Comparison of ENCODE assay signal across 18 cellular contexts in genomic region chr18:3901042-3901441, GRCh38.
DNase-seq lines count a peak whose midpoint lies in the region; TF ChIP-seq lines count a peak whose summit lies in the region.
"Had no signal": no experiment of that assay in that cellular context is flagged by ENCODE, and none has a peak within 500 bp of the region (broad histone marks: within the 10 kb centered on the region; RNA-seq: fewer than 3 reads in every experiment).

No MANE protein-coding gene starts in this region.

- intact Hi-C loops in activated CD4-positive, alpha-beta memory T cell treated with anti-CD3 and anti-CD28 coated beads for 36 hours (cut with micrococcal nuclease): no loop called here
- intact Hi-C loops in head of caudate nucleus (cut with DNase I): no loop called here

- H3K27me3 Mint-ChIP-seq in brain (no peaks in the 10 kb centered on the region), neural progenitor cell (ENCODE audit: insufficient read depth, low read depth) (no peaks in the 10 kb centered on the region)
- peaks cover 4% of the 10 kb centered on the region for H3K27me3 Mint-ChIP-seq in activated CD4-positive, alpha-beta memory T cell treated with anti-CD3 and anti-CD28 coated beads for 36 hours

- WGBS in tibial nerve, 2 donors: 84 to 85% methylated on average over 8 of the region's 8 CpGs

- H3K27me3 ChIP-seq in AG04450 (ENCODE audit: control insufficient read depth, insufficient read depth, low read length) (no peaks in the 10 kb centered on the region), neural progenitor cell (no peaks in the 10 kb centered on the region), tibial nerve (no peaks in the 10 kb centered on the region)
- H3K27me3 ChIP-seq: BE2C; BLaER1 treated with 17β-estradiol and CSF1 and Interleukin-3, amounts not matched to agents 10 nM and 100 nM had no signal

- no peak overlapping the region for H2AFZ ChIP-seq in neural progenitor cell (replicated peaks)

- peaks cover 33% of the 10 kb centered on the region for H3K4me1 Mint-ChIP-seq in brain
- peaks cover 37% of the 10 kb centered on the region for H3K4me1 Mint-ChIP-seq in neural progenitor cell
- H3K4me1 Mint-ChIP-seq in activated CD4-positive, alpha-beta memory T cell treated with anti-CD3 and anti-CD28 coated beads for 36 hours (ENCODE audit: low read depth): no peaks in the 10 kb centered on the region
- H3K4me1 Mint-ChIP-seq: CD14-positive monocyte; CD8-positive, alpha-beta memory T cell had no signal

- H3K9me3 Mint-ChIP-seq in brain: no peaks in the 10 kb centered on the region
- no peaks in the 10 kb centered on the region for H3K9me3 Mint-ChIP-seq in neural progenitor cell
- no peaks in the 10 kb centered on the region for H3K9me3 Mint-ChIP-seq in activated CD4-positive, alpha-beta memory T cell treated with anti-CD3 and anti-CD28 coated beads for 36 hours
- H3K9me3 Mint-ChIP-seq: CD4-positive, alpha-beta T cell had no signal

- CTCF ChIA-PET in AG04450 (lab: Charles Lee): interaction anchor here (0.8 to 1.2 kb wide), 3 partner anchors 95 to 130 kb away, joined by 3 to 4 read pairs (median 3); no protein-coding TSS in a partner anchor
- CTCF ChIA-PET in activated CD4-positive, alpha-beta memory T cell treated with anti-CD3 and anti-CD28 coated beads for 36 hours (lab: Charles Lee): no interaction called here

- no peaks in the 10 kb centered on the region for H3K36me3 ChIP-seq in neural progenitor cell
- no peaks in the 10 kb centered on the region for H3K36me3 ChIP-seq in tibial nerve
- H3K36me3 ChIP-seq: BE2C; BLaER1 treated with 17β-estradiol and CSF1 and Interleukin-3, amounts not matched to agents 10 nM and 100 nM; HAP-1 had no signal

- peak overlapping the region; percentile 4 for H3K27ac ChIP-seq in AG04450 (ENCODE audit: low read depth, low read length)
- no peak overlapping the region for H3K27ac ChIP-seq in neural progenitor cell
- H3K27ac ChIP-seq in tibial nerve: no peak overlapping the region
- H3K27ac ChIP-seq: 22Rv1; BLaER1 treated with 17β-estradiol and CSF1 and Interleukin-3, amounts not matched to agents 10 nM and 100 nM had no signal

- no peak overlapping the region for H3K9ac ChIP-seq in neural progenitor cell
- H3K9ac ChIP-seq: BLaER1 treated with 17β-estradiol and CSF1 and Interleukin-3, amounts not matched to agents 10 nM and 100 nM had no signal

- H4K20me1 ChIP-seq in neural progenitor cell (ENCODE audit: low read depth): no peaks in the 10 kb centered on the region
- H4K20me1 ChIP-seq: BLaER1 treated with 17β-estradiol and CSF1 and Interleukin-3, amounts not matched to agents 10 nM and 100 nM had no signal

- DNase-seq in AG04450 (ENCODE audit: low read depth, low spot score) (no peak), neural progenitor cell (ENCODE audit: low spot score) (no peak), tibial nerve (ENCODE audit: low spot score in 2 of 2) (no peak), head of caudate nucleus (no peak)
- DNase-seq in activated CD4-positive, alpha-beta memory T cell treated with anti-CD3 and anti-CD28 coated beads for 36 hours: no peak
- DNase-seq: AML-193; BE2C; CD4-positive, alpha-beta T cell; CD8-positive, alpha-beta memory T cell; DMS 273 treated with DMSO at 0.1 percent for 48 hours; EL; GF-D8; GOT3 had no signal

- TF ChIP-seq CTCF in AG04450 (IDR thresholded peaks at IDR 0.05; ENCODE audit: low read depth, low read length): no peak
- no peak for TF ChIP-seq CTCF in brain (conservative IDR thresholded peaks at IDR 0.05)
- TF ChIP-seq CTCF in neural progenitor cell (IDR thresholded peaks at IDR 0.05): no peak
- no peak for TF ChIP-seq CTCF in tibial nerve (IDR thresholded peaks at IDR 0.05)

- TF ChIP-seq EP300 in tibial nerve (IDR thresholded peaks at IDR 0.05): no peak

- H3K36me3 Mint-ChIP-seq in brain: no peaks in the 10 kb centered on the region
- H3K36me3 Mint-ChIP-seq in neural progenitor cell: no peaks in the 10 kb centered on the region
- H3K36me3 Mint-ChIP-seq in activated CD4-positive, alpha-beta memory T cell treated with anti-CD3 and anti-CD28 coated beads for 36 hours: no peaks in the 10 kb centered on the region
- H3K36me3 Mint-ChIP-seq: CD14-positive monocyte; CD8-positive, alpha-beta memory T cell had no signal

- H3K4me3 Mint-ChIP-seq in brain: no peak overlapping the region
- H3K4me3 Mint-ChIP-seq in neural progenitor cell: no peak overlapping the region
- no peak overlapping the region for H3K4me3 Mint-ChIP-seq in activated CD4-positive, alpha-beta memory T cell treated with anti-CD3 and anti-CD28 coated beads for 36 hours
- H3K4me3 Mint-ChIP-seq: CD14-positive monocyte; CD4-positive, alpha-beta T cell; CD8-positive, alpha-beta memory T cell had no signal

- H3K27ac Mint-ChIP-seq in brain (peak overlapping the region in 3 of 5 experiments; percentile 2 to 65 (median 10)), neural progenitor cell (peak overlapping the region; percentile 31)
- no peak overlapping the region for H3K27ac Mint-ChIP-seq in activated CD4-positive, alpha-beta memory T cell treated with anti-CD3 and anti-CD28 coated beads for 36 hours
- H3K27ac Mint-ChIP-seq: CD14-positive monocyte; CD4-positive, alpha-beta T cell; CD8-positive, alpha-beta memory T cell had no signal

- no peak overlapping the region for H3K4me2 ChIP-seq in neural progenitor cell
- H3K4me2 ChIP-seq: BLaER1 treated with 17β-estradiol and CSF1 and Interleukin-3, amounts not matched to agents 10 nM and 100 nM had no signal

- no peak overlapping the region for H3K4me3 ChIP-seq in AG04450 (ENCODE audit: low read depth, low read length)
- H3K4me3 ChIP-seq in neural progenitor cell: no peak overlapping the region
- no peak overlapping the region for H3K4me3 ChIP-seq in tibial nerve
- H3K4me3 ChIP-seq: BLaER1 treated with 17β-estradiol and CSF1 and Interleukin-3, amounts not matched to agents 10 nM and 100 nM; HAP-1 had no signal

- no peak for TF ChIP-seq POLR2A in tibial nerve (IDR thresholded peaks at IDR 0.05)

- peaks cover 21% of the 10 kb centered on the region for H3K4me1 ChIP-seq in neural progenitor cell
- no peaks in the 10 kb centered on the region for H3K4me1 ChIP-seq in tibial nerve
- H3K4me1 ChIP-seq: BE2C; BLaER1 treated with 17β-estradiol and CSF1 and Interleukin-3, amounts not matched to agents 10 nM and 100 nM; HAP-1 had no signal

- H3K9me3 ChIP-seq in AG04450 (ENCODE audit: control insufficient read depth, insufficient read depth, low read length) (no peaks in the 10 kb centered on the region), neural progenitor cell (ENCODE audit: low read depth) (no peaks in the 10 kb centered on the region), tibial nerve (no peaks in the 10 kb centered on the region)
- H3K9me3 ChIP-seq: BE2C; BLaER1 treated with 17β-estradiol and CSF1 and Interleukin-3, amounts not matched to agents 10 nM and 100 nM; HAP-1 had no signal

- H3K79me2 ChIP-seq in neural progenitor cell (ENCODE audit: low read depth): no peaks in the 10 kb centered on the region

- POLR2A ChIA-PET in AG04450 (lab: Yijun Ruan, JAX): no interaction called here
- POLR2A ChIA-PET in activated CD4-positive, alpha-beta memory T cell treated with anti-CD3 and anti-CD28 coated beads for 36 hours (lab: Charles Lee): no interaction called here

- no peaks in the 10 kb centered on the region for H3F3A ChIP-seq in neural progenitor cell (ENCODE audit: low read depth)
